Comparison of ENCODE assay signal across 8 cellular contexts in the genomic region with DNA sequence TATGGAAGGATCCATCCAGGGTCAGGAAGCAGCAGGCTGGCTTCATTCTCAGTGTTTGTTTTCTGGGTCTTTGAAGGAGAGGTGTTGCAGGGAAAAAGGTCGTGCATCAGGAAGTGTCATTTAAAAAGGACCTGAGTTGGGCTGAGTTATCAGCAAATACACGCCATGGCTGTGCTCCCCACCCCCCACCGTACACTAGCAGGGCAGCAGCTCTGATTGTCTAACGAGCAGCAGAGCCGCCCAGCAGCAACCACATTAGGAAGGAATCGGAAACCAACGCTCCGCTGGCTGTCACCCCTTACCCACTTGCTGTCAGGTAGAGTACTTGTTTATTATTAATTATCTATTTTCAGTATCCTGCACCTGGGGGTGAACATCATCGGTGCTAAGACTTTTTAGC.
DNase-seq lines count a peak whose midpoint lies in the region; ATAC-seq, FAIRE-seq and TF ChIP-seq lines count a peak whose summit lies in the region.

No MANE protein-coding gene starts in this region.

- no peak for FAIRE-seq in H54 (lab: Jason Lieb, UNC)

- intact Hi-C loops in body of pancreas (cut with DNase I): loop anchor here (5.0 kb wide), 1 partner anchor 164 kb away; a partner anchor contains a TSS

- ATAC-seq in GM19395 (IDR thresholded peaks at IDR 0.05; ENCODE audit: unreplicated experiment) (peak; percentile 44), body of pancreas (no peak)

- TF ChIP-seq CTCF in KMS-11 (conservative IDR thresholded peaks at IDR 0.05; ENCODE audit: low read depth, low read length) (no peak), body of pancreas (IDR thresholded peaks at IDR 0.05) (no peak), RWPE1 (conservative IDR thresholded peaks at IDR 0.05; ENCODE audit: low read depth) (no peak)

- H2BK120ac ChIP-seq in neuronal stem cell (ENCODE audit: low read depth, low read length): no peak overlapping the region

- H3K18ac ChIP-seq in neuronal stem cell (ENCODE audit: low read length): no peak overlapping the region

- H4K8ac ChIP-seq in neuronal stem cell (ENCODE audit: low read depth, low read length): no peak overlapping the region

- POLR2A ChIA-PET in RWPE1 (lab: Yijun Ruan, JAX; ENCODE audit: low non-redundant PET): no interaction called here

- H2BK15ac ChIP-seq in neuronal stem cell (ENCODE audit: low read length): no peak overlapping the region

- H2AFZ ChIP-seq in KMS-11 (ENCODE audit: low read depth) (no peak overlapping the region), neuronal stem cell (ENCODE audit: low read length) (peak overlapping the region; percentile 78)

- H3K36me3 ChIP-seq in KMS-11 (ENCODE audit: insufficient read depth): no peaks in the 10 kb centered on the region
- H3K36me3 ChIP-seq in body of pancreas (replicated peaks in 1 of 2; ENCODE audit: insufficient read depth in 1 of 2, low read depth in 2 of 2): no peaks in the 10 kb centered on the region
- no peaks in the 10 kb centered on the region for H3K36me3 ChIP-seq in neuronal stem cell (replicated peaks in 1 of 2; ENCODE audit: control insufficient read depth in 2 of 2, insufficient read depth in 2 of 2, low read length in 2 of 2)

- DNase-seq in body of pancreas (no peak), neuronal stem cell (ENCODE audit: low spot score) (no peak), H54 (ENCODE audit: insufficient read length, low spot score) (no peak), RWPE1 (ENCODE audit: low spot score) (no peak), SW 1271 (lab: John Stamatoyannopoulos, UW) (no peak), NCI-H187 (lab: John Stamatoyannopoulos, UW) (no peak)

- no peak overlapping the region for H3K4me3 ChIP-seq in KMS-11 (IDR thresholded peaks at IDR 0.05; ENCODE audit: insufficient read depth, low read depth, low read length)
- no peak overlapping the region for H3K4me3 ChIP-seq in body of pancreas
- peak overlapping the region in 1 of 2 donors; percentile 28 for H3K4me3 ChIP-seq in neuronal stem cell (ENCODE audit: low read length in 2 of 2)

- H3K4me1 ChIP-seq in KMS-11 (ENCODE audit: low read depth, poor library complexity, severe bottlenecking) (peaks cover 67% of the 10 kb centered on the region), body of pancreas (peaks cover 57% of the 10 kb centered on the region), neuronal stem cell (ENCODE audit: control insufficient read depth in 2 of 2, insufficient read depth in 1 of 2, low read depth in 1 of 2, low read length in 2 of 2) (peaks cover 15 to 26% of the 10 kb centered on the region in 2 donors)

- WGBS in body of pancreas, 2 donors: 23 to 32% methylated on average over 8 to 9 of the region's 9 CpGs
- WGBS in neuronal stem cell (ENCODE audit: extremely low coverage in 2 of 2, insufficient read length in 2 of 2, insufficient replicate concordance in 1 of 2), 2 donors: no CpG with 5 or more reads among the region's 9 CpGs

- H2BK5ac ChIP-seq in neuronal stem cell (ENCODE audit: low read length): no peak overlapping the region

- TF ChIP-seq POLR2A in body of pancreas (IDR thresholded peaks at IDR 0.05): no peak
- TF ChIP-seq POLR2A in H54 (IDR thresholded peaks at IDR 0.05; ENCODE audit: low read depth, low read length): no peak

- no peak overlapping the region for H4K91ac ChIP-seq in neuronal stem cell (ENCODE audit: low read depth, low read length, poor library complexity)

- no peak overlapping the region for H3K23ac ChIP-seq in neuronal stem cell (ENCODE audit: low read depth, low read length, poor library complexity)

- H3K9ac ChIP-seq in KMS-11 (no peak overlapping the region), neuronal stem cell (ENCODE audit: low read depth, low read length, poor library complexity) (no peak overlapping the region)

- H4K20me1 ChIP-seq in KMS-11 (ENCODE audit: insufficient read depth): no peaks in the 10 kb centered on the region

- no peak overlapping the region for H3K4ac ChIP-seq in neuronal stem cell (ENCODE audit: low read length)

- peak overlapping the region; percentile 47 for H3K4me2 ChIP-seq in KMS-11
- H3K4me2 ChIP-seq in neuronal stem cell (ENCODE audit: insufficient read depth, low read length, poor library complexity, severe bottlenecking): peak overlapping the region; percentile 20

- H2BK12ac ChIP-seq in neuronal stem cell (ENCODE audit: low read length): no peak overlapping the region

- no peak overlapping the region for H2AK5ac ChIP-seq in neuronal stem cell (ENCODE audit: low read depth, low read length)

- CTCF ChIA-PET in RWPE1 (lab: Yijun Ruan, JAX): interaction anchor here (0.5 to 3.6 kb wide), 4 partner anchors 30 to 169 kb away, joined by 3 to 50 read pairs (median 4); a partner anchor contains a TSS

- H3K9me3 ChIP-seq in body of pancreas (no peaks in the 10 kb centered on the region), neuronal stem cell (replicated peaks in 1 of 2; ENCODE audit: control insufficient read depth in 2 of 2, insufficient read depth in 1 of 2, low read depth in 1 of 2, low read length in 2 of 2) (no peaks in the 10 kb centered on the region)

- no peaks in the 10 kb centered on the region for H3K79me1 ChIP-seq in neuronal stem cell (ENCODE audit: low read depth, low read length)

- no peaks in the 10 kb centered on the region for H3K79me2 ChIP-seq in KMS-11 (ENCODE audit: insufficient read depth, low read depth)

- no peak overlapping the region for H3K27ac ChIP-seq in KMS-11
- H3K27ac ChIP-seq in body of pancreas: peak overlapping the region in 3 of 4 donors; percentile 14 to 71 (median 55)
- no peak overlapping the region for H3K27ac ChIP-seq in neuronal stem cell (replicated peaks; ENCODE audit: low read length)
- no peak overlapping the region; the same call in 1 of the 2 replicates for H3K27ac ChIP-seq in RWPE1

- H3K14ac ChIP-seq in neuronal stem cell (ENCODE audit: low read length): no peak overlapping the region

- H3K27me3 ChIP-seq in KMS-11 (ENCODE audit: insufficient read depth, low read depth) (no peaks in the 10 kb centered on the region), body of pancreas (no peaks in the 10 kb centered on the region), neuronal stem cell (ENCODE audit: control insufficient read depth in 3 of 3, insufficient read depth in 3 of 3, low read depth in 1 of 3, low read length in 3 of 3) (no peaks in the 10 kb centered on the region)

Comparison
In these comparisons a context has a peak if more than half of its experiments do, and no peak if none do; other contexts are left out.
1. H3K27ac ChIP-seq: peak in body of pancreas (3 of 4); none in KMS-11 (single experiment), neuronal stem cell (single experiment) and RWPE1 (single experiment).